ENCODE assay signal across 9 cellular contexts in the genomic region with DNA sequence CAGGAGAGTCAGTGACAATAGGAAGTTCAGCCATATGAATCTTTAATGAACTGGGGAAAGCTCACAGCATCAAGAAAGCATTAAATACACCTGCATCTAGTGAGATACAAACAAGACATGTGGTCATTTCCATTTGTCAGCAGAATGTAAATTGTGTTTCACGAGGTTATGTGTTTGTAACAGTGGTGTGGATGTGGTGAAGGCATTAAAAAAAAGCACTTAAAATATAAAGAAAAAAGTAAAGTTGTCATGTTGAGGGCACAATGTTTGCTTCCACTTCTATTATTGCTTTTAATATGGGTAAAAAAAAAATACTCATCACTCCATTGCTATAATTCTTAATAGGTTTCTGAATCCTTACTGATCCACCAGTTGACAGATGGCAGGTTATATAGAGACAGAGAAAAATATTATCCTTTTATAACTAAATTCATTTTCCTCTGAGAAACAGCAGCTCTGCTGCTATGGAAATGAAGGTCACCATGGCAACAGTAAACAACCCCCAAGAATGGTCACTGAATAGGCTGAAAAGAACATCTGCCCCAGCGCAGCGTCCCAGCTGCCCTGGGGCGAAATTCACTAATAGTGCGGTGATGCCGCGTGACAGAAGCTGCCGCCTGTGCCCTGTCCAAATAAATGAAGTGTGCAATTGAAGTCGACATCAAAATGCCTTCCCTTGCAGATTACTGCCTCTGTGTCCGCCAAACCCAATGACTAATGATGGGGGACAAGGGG.
DNase-seq lines count a peak whose midpoint lies in the region; ATAC-seq and TF ChIP-seq lines count a peak whose summit lies in the region.
"Had no signal": no experiment of that assay in that cellular context is flagged by ENCODE, and none has a peak within 500 bp of the region (broad histone marks: within the 10 kb centered on the region; RNA-seq: fewer than 3 reads in every experiment).

No MANE protein-coding gene starts in this region.

- peak overlapping the region in 2 of 3 donors; percentile 28 to 74 for H3K27ac Mint-ChIP-seq in IgD-negative memory B cell
- peak overlapping the region; percentile 20 for H3K27ac Mint-ChIP-seq in chondrocyte (ENCODE audit: unreplicated experiment)

- H3K4me1 Mint-ChIP-seq in IgD-negative memory B cell (peaks cover 20 to 24% (median 22%) of the 10 kb centered on the region in 3 donors), chondrocyte (ENCODE audit: low read depth) (peaks cover 27% of the 10 kb centered on the region)

- H3K4me3 Mint-ChIP-seq in IgD-negative memory B cell (no peak overlapping the region), chondrocyte (ENCODE audit: unreplicated experiment) (no peak overlapping the region)

- DNase-seq in NCI-H2227 (lab: John Stamatoyannopoulos, UW; ENCODE audit: unreplicated experiment) (peak; percentile 66), chondrocyte (ENCODE audit: low spot score) (no peak), occipital lobe (lab: John Stamatoyannopoulos, UW) (peak; percentile 14), kidney glomerular epithelial cell (lab: John Stamatoyannopoulos, UW) (no peak), sciatic nerve (ENCODE audit: low spot score) (no peak)
- DNase-seq: stimulated activated CD4-positive, alpha-beta T cell treated with anti-CD3 and anti-CD28 coated beads, Interleukin-2, amount 100 ng/mL, for 48 hours had no signal

- H3K9me3 Mint-ChIP-seq in IgD-negative memory B cell (no peaks in the 10 kb centered on the region), chondrocyte (ENCODE audit: low read depth) (no peaks in the 10 kb centered on the region)

- H3K27me3 Mint-ChIP-seq in IgD-negative memory B cell (no peaks in the 10 kb centered on the region), chondrocyte (ENCODE audit: low read depth) (no peaks in the 10 kb centered on the region)

- H3K36me3 Mint-ChIP-seq in IgD-negative memory B cell (peaks cover 5% of the 10 kb centered on the region), chondrocyte (ENCODE audit: low read depth) (peaks cover 14% of the 10 kb centered on the region)

- no peak for TF ChIP-seq CTCF in chondrocyte (IDR thresholded peaks at IDR 0.05)

- intact Hi-C loops in sciatic nerve (cut with DNase I), result no loop called here

- ATAC-seq in HG02642 (IDR thresholded peaks at IDR 0.05; ENCODE audit: poor library complexity, unreplicated experiment) (no peak), HG03520 (IDR thresholded peaks at IDR 0.05; ENCODE audit: unreplicated experiment) (no peak), sciatic nerve (no peak)

Comparison
In these comparisons a context has a peak if more than half of its experiments do, and no peak if none do; other contexts are left out.
1. DNase-seq: peak in NCI-H2227 (single experiment) and occipital lobe (single experiment); none in chondrocyte (single experiment), kidney glomerular epithelial cell (single experiment) and sciatic nerve (single experiment).